In genomic region chr13:110116072-110116487, GRCh38 we compare ENCODE assay signal across 9 cellular contexts.
DNase-seq lines count a peak whose midpoint lies in the region; ATAC-seq and TF ChIP-seq lines count a peak whose summit lies in the region.
"Had no signal": no experiment of that assay in that cellular context is flagged by ENCODE, and none has a peak within 500 bp of the region (broad histone marks: within the 10 kb centered on the region; RNA-seq: fewer than 3 reads in every experiment).

No MANE protein-coding gene starts in this region.

- no peak overlapping the region for H3K4me3 ChIP-seq in H7 (ENCODE audit: insufficient read depth, low read depth, low read length)
- H3K4me3 ChIP-seq: ovary had no signal

- H3K27me3 ChIP-seq in H7 (ENCODE audit: control insufficient read depth, insufficient read depth, low read length): no peaks in the 10 kb centered on the region; the same call in 1 of the 2 replicates
- H3K27me3 ChIP-seq: ovary had no signal

- DNase-seq in D341Med (ENCODE audit: low spot score) (peak; percentile 87), H7 (peak; percentile 94), amniotic epithelial cell (ENCODE audit: low read depth) (peak; percentile 88), iris pigment epithelial cell (ENCODE audit: low read depth) (peak; percentile 76), NCI-H345 treated with DMSO at 0.1 percent for 48 hours (lab: John Stamatoyannopoulos, UW; ENCODE audit: unreplicated experiment) (no peak)
- peak in 2 of 3 donors; percentile 30 to 38 for DNase-seq in stimulated activated CD4-positive, alpha-beta T cell treated with anti-CD3 and anti-CD28 coated beads, TNF-alpha, amount 100 ng/mL, for 48 hours (ENCODE audit: low read depth in 3 of 3)

- H3K36me3 ChIP-seq in H7 (replicated peaks; ENCODE audit: control insufficient read depth, insufficient read depth, low read length): no peaks in the 10 kb centered on the region
- H3K36me3 ChIP-seq: ovary had no signal

- ATAC-seq in GM19328 (IDR thresholded peaks at IDR 0.05; ENCODE audit: unreplicated experiment): no peak

TF ChIP-seq in PFSK-1, 5 proteins besides CTCF, POLR2A, EP300 and RAD21:
- peak; percentile 25 for TF ChIP-seq FOXP2 (optimal IDR thresholded peaks at IDR 0.05; ENCODE audit: borderline replicate concordance, extremely low read depth, extremely low read length, insufficient read depth)
- no peak for TF ChIP-seq TAF1 (IDR thresholded peaks at IDR 0.05; ENCODE audit: borderline replicate concordance, insufficient read depth, low read length)
